16 cellular contexts compared by ENCODE assay signal in genomic region chr13:21014139-21014665, GRCh38. TPM values are rescaled to one million over a fixed set of nuclear protein-coding genes. Genes with fewer than 3 reads are reported as not detected.
DNase-seq lines count a peak whose midpoint lies in the region; ATAC-seq and TF ChIP-seq lines count a peak whose summit lies in the region.
"Had no signal": no experiment of that assay in that cellular context is flagged by ENCODE, and none has a peak within 500 bp of the region (broad histone marks: within the 10 kb centered on the region; RNA-seq: fewer than 3 reads in every experiment).

No MANE protein-coding gene starts in this region.

- H3K36me3 Mint-ChIP-seq in neural crest cell (ENCODE audit: low read depth), result no peaks in the 10 kb centered on the region
- H3K36me3 Mint-ChIP-seq in activated T-helper 1 cell treated with anti-CD3 and anti-CD28 coated beads, Interleukin-12 subunit alpha, Interleukin-12 subunit beta, Interleukin-2, Interleukin-4 antibody, amounts not matched to agents 30 ng/mL and 10 ng/mL and 1 ng/mL, durations not matched to agents 14 hours and 24 hours and 36 hours (ENCODE audit: low read depth), result peaks cover 9% of the 10 kb centered on the region
- H3K36me3 Mint-ChIP-seq: immature natural killer cell had no signal

- ATAC-seq in Right ventricle myocardium inferior, result no peak
- ATAC-seq: activated T-cell treated with anti-CD3 and anti-CD28 coated beads, Interleukin-2, amount 50 U/mL, for 4 hours had no signal

- no peaks in the 10 kb centered on the region for H3K27me3 Mint-ChIP-seq in neural crest cell (ENCODE audit: low read depth)
- H3K27me3 Mint-ChIP-seq in activated T-helper 1 cell treated with anti-CD3 and anti-CD28 coated beads, Interleukin-12 subunit alpha, Interleukin-12 subunit beta, Interleukin-2, Interleukin-4 antibody, amounts not matched to agents 30 ng/mL and 10 ng/mL and 1 ng/mL, durations not matched to agents 14 hours and 24 hours and 36 hours (ENCODE audit: insufficient read depth), result no peaks in the 10 kb centered on the region

- no peaks in the 10 kb centered on the region for H3K27me3 ChIP-seq in esophagus squamous epithelium
- H3K27me3 ChIP-seq: testis had no signal

- no peaks in the 10 kb centered on the region for H3K9me3 ChIP-seq in esophagus squamous epithelium
- H3K9me3 ChIP-seq: testis had no signal

- H3K4me1 Mint-ChIP-seq in neural crest cell, result peaks cover 31% of the 10 kb centered on the region
- H3K4me1 Mint-ChIP-seq in activated T-helper 1 cell treated with anti-CD3 and anti-CD28 coated beads, Interleukin-12 subunit alpha, Interleukin-12 subunit beta, Interleukin-2, Interleukin-4 antibody, amounts not matched to agents 30 ng/mL and 10 ng/mL and 1 ng/mL, durations not matched to agents 14 hours and 24 hours and 36 hours (ENCODE audit: low read depth), result peaks cover 35% of the 10 kb centered on the region

- no peak for TF ChIP-seq POLR2A in esophagus squamous epithelium (IDR thresholded peaks at IDR 0.05)

- no peaks in the 10 kb centered on the region for H3K36me3 ChIP-seq in esophagus squamous epithelium
- H3K36me3 ChIP-seq in urinary bladder (ENCODE audit: insufficient read depth), result no peaks in the 10 kb centered on the region

- H3K4me3 Mint-ChIP-seq in neural crest cell, result no peak overlapping the region
- no peak overlapping the region for H3K4me3 Mint-ChIP-seq in activated T-helper 1 cell treated with anti-CD3 and anti-CD28 coated beads, Interleukin-12 subunit alpha, Interleukin-12 subunit beta, Interleukin-2, Interleukin-4 antibody, amounts not matched to agents 30 ng/mL and 10 ng/mL and 1 ng/mL, durations not matched to agents 14 hours and 24 hours and 36 hours
- H3K4me3 Mint-ChIP-seq: activated T-cell treated with anti-CD3 and anti-CD28 coated beads, Interleukin-2, amount 50 U/mL, for 4 hours; immature natural killer cell had no signal

- H3K4me3 ChIP-seq in esophagus squamous epithelium (no peak overlapping the region), urinary bladder (ENCODE audit: low read depth, low read length) (no peak overlapping the region)
- H3K4me3 ChIP-seq: testis had no signal

- no peaks in the 10 kb centered on the region for H3K9me3 Mint-ChIP-seq in neural crest cell
- peaks cover 11% of the 10 kb centered on the region for H3K9me3 Mint-ChIP-seq in activated T-helper 1 cell treated with anti-CD3 and anti-CD28 coated beads, Interleukin-12 subunit alpha, Interleukin-12 subunit beta, Interleukin-2, Interleukin-4 antibody, amounts not matched to agents 30 ng/mL and 10 ng/mL and 1 ng/mL, durations not matched to agents 14 hours and 24 hours and 36 hours
- H3K9me3 Mint-ChIP-seq: activated T-cell treated with anti-CD3 and anti-CD28 coated beads, Interleukin-2, amount 50 U/mL, for 4 hours had no signal

- H3K4me1 ChIP-seq in esophagus squamous epithelium (peaks cover 0 to 87% (median 39%) of the 10 kb centered on the region in 3 donors), urinary bladder (ENCODE audit: insufficient read depth) (peaks cover 8% of the 10 kb centered on the region)

- DNase-seq in cardiac septum (ENCODE audit: low spot score) (peak; percentile 63), Right ventricle myocardium inferior (ENCODE audit: missing footprints) (no peak), esophagus squamous epithelium (lab: John Stamatoyannopoulos, UW) (no peak), neural crest cell (ENCODE audit: low read depth, low spot score) (no peak), SKM-1 (lab: John Stamatoyannopoulos, UW; ENCODE audit: unreplicated experiment) (no peak)
- no peak for DNase-seq in activated CD4-positive, alpha-beta T cell treated with anti-CD3 and anti-CD28 coated beads for 48 hours
- no peak for DNase-seq in activated T-helper 1 cell treated with anti-CD3 and anti-CD28 coated beads, Interleukin-12 subunit alpha, Interleukin-12 subunit beta, Interleukin-2, Interleukin-4 antibody, amounts not matched to agents 30 ng/mL and 10 ng/mL and 1 ng/mL, durations not matched to agents 14 hours and 24 hours and 36 hours (ENCODE audit: low spot score)
- DNase-seq: activated CD4-positive, CD25-positive, alpha-beta regulatory T cell; activated T-cell treated with anti-CD3 and anti-CD28 coated beads, Interleukin-2, amount 50 U/mL, for 4 hours; central memory CD4-positive, alpha-beta T cell; immature natural killer cell; NCI-H1417 treated with DMSO at 0.1 percent for 48 hours; NCI-H774; SIG-M5; testis had no signal

- 75% methylated on average over 6 to 8 of the region's 8 CpGs for WGBS in esophagus squamous epithelium, 2 donors
- WGBS in urinary bladder, result 59% methylated on average over 8 of the region's 8 CpGs

- H3K27ac ChIP-seq in esophagus squamous epithelium (peak overlapping the region in 3 of 4 donors; percentile 19 to 60 (median 39)), urinary bladder (ENCODE audit: low read depth) (peak overlapping the region; percentile 19)

- no peak for TF ChIP-seq CTCF in esophagus squamous epithelium (IDR thresholded peaks at IDR 0.05)
- TF ChIP-seq CTCF in neural crest cell (conservative IDR thresholded peaks at IDR 0.05), result no peak

- intact Hi-C loops in cardiac septum (cut with DNase I) (no loop called here), Right ventricle myocardium inferior (cut with DNase I) (no loop called here), esophagus squamous epithelium (cut with DNase I) (no loop called here)
- intact Hi-C loops in activated T-helper 1 cell treated with anti-CD3 and anti-CD28 coated beads, Interleukin-12 subunit alpha, Interleukin-12 subunit beta, Interleukin-2, Interleukin-4 antibody, amounts not matched to agents 30 ng/mL and 10 ng/mL and 1 ng/mL, durations not matched to agents 14 hours and 24 hours and 36 hours (cut with micrococcal nuclease), result loop anchor here (10.0 kb wide), 2 partner anchors 461 to 591 kb away; partner anchors contain the start of gene MICU2

- H3K27ac Mint-ChIP-seq in neural crest cell (ENCODE audit: unreplicated experiment), result peak overlapping the region; percentile 82
- H3K27ac Mint-ChIP-seq in activated T-helper 1 cell treated with anti-CD3 and anti-CD28 coated beads, Interleukin-12 subunit alpha, Interleukin-12 subunit beta, Interleukin-2, Interleukin-4 antibody, amounts not matched to agents 30 ng/mL and 10 ng/mL and 1 ng/mL, durations not matched to agents 14 hours and 24 hours and 36 hours, result no peak overlapping the region

RNA-seq across cellular contexts. Expression of gene LATS2, which starts 47.2 kb away (rescaled TPM):
- 27.8 TPM for total RNA-seq in cardiac septum
- 23.7 TPM for total RNA-seq in Right ventricle myocardium inferior
- 10 to 100 TPM in 2 of 4 donors, 1 to 10 TPM in 2; 7.7 to 18.9 (median 10.7) TPM for total RNA-seq in esophagus squamous epithelium
- 22.9 and 26.2 TPM in 2 replicates for total RNA-seq in neural crest cell
- 17.2 TPM for total RNA-seq in urinary bladder
- polyA plus RNA-seq in urinary bladder, result 21.5 TPM
- total RNA-seq in activated T-helper 1 cell treated with anti-CD3 and anti-CD28 coated beads, Interleukin-12 subunit alpha, Interleukin-12 subunit beta, Interleukin-2, Interleukin-4 antibody, amounts not matched to agents 30 ng/mL and 10 ng/mL and 1 ng/mL, durations not matched to agents 14 hours and 24 hours and 36 hours, result 2.2 and 2.5 TPM in 2 replicates
